ENCODE assay signal across 8 cellular contexts in genomic region chr1:244353572-244354091, GRCh38.
A peak's percentile ranks its signal among the peaks of the same experiment; 100 is the strongest.
DNase-seq lines count a peak whose midpoint lies in the region; ATAC-seq and TF ChIP-seq lines count a peak whose summit lies in the region.

No MANE protein-coding gene starts in this region.

- DNase-seq in 8988T, result peak; percentile 68
- peak; percentile 94 for DNase-seq in SW480 (ENCODE audit: low spot score)
- peak; percentile 83 for DNase-seq in fibroblast of villous mesenchyme (ENCODE audit: low read depth)
- DNase-seq in pulmonary artery endothelial cell (ENCODE audit: low read depth, low spot score), result peak; percentile 91
- DNase-seq in NCI-H1930 (lab: John Stamatoyannopoulos, UW), result no peak
- DNase-seq in NCI-H1092 (lab: John Stamatoyannopoulos, UW), result no peak

- no peak for TF ChIP-seq CTCF in fibroblast of villous mesenchyme (IDR thresholded peaks at IDR 0.05; ENCODE audit: insufficient read depth, low read depth, low read length)

- ATAC-seq in GM18498 (IDR thresholded peaks at IDR 0.05; ENCODE audit: unreplicated experiment), result peak; percentile 73
- ATAC-seq in HG03342 (IDR thresholded peaks at IDR 0.05; ENCODE audit: unreplicated experiment), result peak; percentile 83

- no peak overlapping the region for H3K4me3 ChIP-seq in fibroblast of villous mesenchyme (ENCODE audit: low read depth, low read length)

Comparison
In these comparisons a context has a peak if more than half of its experiments do, and no peak if none do; other contexts are left out.
1. DNase-seq: peak in 8988T (single experiment), SW480 (single experiment), fibroblast of villous mesenchyme (single experiment) and pulmonary artery endothelial cell (single experiment); none in NCI-H1930 (0 of 2) and NCI-H1092 (single experiment).